Comparison of ENCODE assay signal across 8 cellular contexts in genomic region chr5:34125354-34125753, GRCh38.
DNase-seq lines count a peak whose midpoint lies in the region; ATAC-seq lines count a peak whose summit lies in the region.
"Not testable (repeated sequence)": the region's sequence is repeated elsewhere in the genome, so short reads cannot be mapped to it uniquely, and the experiment has no call there.

No MANE protein-coding gene starts in this region.

- not testable (repeated sequence) for H3K27me3 Mint-ChIP-seq in stimulated activated naive B cell treated with anti-CD40 and anti-IgM and Interleukin-4, amounts not matched to agents 10 μg/mL and 1 μg/mL and 100 μg/mL, for 72 hours

- DNase-seq in stimulated activated naive B cell treated with anti-CD40 and anti-IgM and Interleukin-4, amounts not matched to agents 10 μg/mL and 1 μg/mL and 100 μg/mL, for 72 hours: not testable (repeated sequence)

- H3K4me3 Mint-ChIP-seq in stimulated activated naive B cell treated with anti-CD40 and anti-IgM and Interleukin-4, amounts not matched to agents 10 μg/mL and 1 μg/mL and 100 μg/mL, for 72 hours: not testable (repeated sequence)

- ATAC-seq in GM18870 (IDR thresholded peaks at IDR 0.05; ENCODE audit: unreplicated experiment) (peak; percentile 95), GM19395 (IDR thresholded peaks at IDR 0.05; ENCODE audit: unreplicated experiment) (peak; percentile 75), GM21515 (IDR thresholded peaks at IDR 0.05; ENCODE audit: unreplicated experiment) (peak; percentile 88), HG02571 (IDR thresholded peaks at IDR 0.05; ENCODE audit: unreplicated experiment) (peak; percentile 92), HG02884 (IDR thresholded peaks at IDR 0.05; ENCODE audit: unreplicated experiment) (peak; percentile 91), HG03066 (IDR thresholded peaks at IDR 0.05; ENCODE audit: low read depth, unreplicated experiment) (peak; percentile 69), HG03439 (IDR thresholded peaks at IDR 0.05; ENCODE audit: unreplicated experiment) (peak; percentile 87)
- ATAC-seq in stimulated activated naive B cell treated with anti-CD40 and anti-IgM and Interleukin-4, amounts not matched to agents 10 μg/mL and 1 μg/mL and 100 μg/mL, for 72 hours (replicated peaks): peak; percentile 62 to 85

- H3K36me3 Mint-ChIP-seq in stimulated activated naive B cell treated with anti-CD40 and anti-IgM and Interleukin-4, amounts not matched to agents 10 μg/mL and 1 μg/mL and 100 μg/mL, for 72 hours: peaks cover 10 to 28% of the 10 kb centered on the region in 2 donors

- peaks cover 3 to 15% of the 10 kb centered on the region in 2 donors for H3K4me1 Mint-ChIP-seq in stimulated activated naive B cell treated with anti-CD40 and anti-IgM and Interleukin-4, amounts not matched to agents 10 μg/mL and 1 μg/mL and 100 μg/mL, for 72 hours

- not testable (repeated sequence) for H3K9me3 Mint-ChIP-seq in stimulated activated naive B cell treated with anti-CD40 and anti-IgM and Interleukin-4, amounts not matched to agents 10 μg/mL and 1 μg/mL and 100 μg/mL, for 72 hours

- H3K27ac Mint-ChIP-seq in stimulated activated naive B cell treated with anti-CD40 and anti-IgM and Interleukin-4, amounts not matched to agents 10 μg/mL and 1 μg/mL and 100 μg/mL, for 72 hours: not testable (repeated sequence)
